Comparison of ENCODE assay signal across 21 cellular contexts in the genomic region with DNA sequence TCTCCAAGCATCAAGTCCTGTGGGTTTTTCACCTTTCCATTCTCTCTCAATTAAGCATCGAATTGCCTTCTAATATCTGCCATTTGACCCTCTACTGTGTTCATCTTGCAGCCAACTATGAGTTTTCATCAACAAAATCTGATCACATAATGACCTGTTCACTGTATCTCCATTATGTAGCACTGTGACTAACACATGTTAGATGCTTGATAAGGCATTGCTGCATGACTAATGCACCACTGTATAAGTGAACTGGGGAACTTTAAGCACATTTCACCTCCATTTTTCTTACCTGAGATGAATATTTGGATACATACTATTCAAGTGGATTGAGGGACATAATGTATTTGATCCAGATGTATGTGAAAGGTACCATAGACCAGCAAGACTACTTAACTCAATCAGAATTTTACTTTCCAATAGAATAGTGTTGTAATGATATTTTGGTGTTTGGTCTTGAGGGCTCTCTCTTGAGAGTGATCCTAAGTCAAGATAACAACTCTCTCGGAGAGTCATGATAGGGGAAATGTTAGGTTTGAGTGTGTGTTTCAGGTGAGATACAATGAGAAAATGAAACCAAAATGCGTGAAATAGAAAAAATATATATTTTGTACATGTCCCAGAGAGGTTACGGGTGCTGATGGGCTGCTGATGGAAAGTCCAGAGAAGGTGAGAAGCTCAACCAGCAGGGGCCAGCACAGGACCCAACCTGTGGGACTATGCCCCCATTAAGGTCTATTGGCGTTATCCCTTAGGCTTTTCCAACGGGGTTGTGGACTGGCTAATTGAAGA.
A peak's percentile ranks its signal among the peaks of the same experiment; 100 is the strongest.
DNase-seq lines count a peak whose midpoint lies in the region; FAIRE-seq and TF ChIP-seq lines count a peak whose summit lies in the region.
"Had no signal": no experiment of that assay in that cellular context is flagged by ENCODE, and none has a peak within 500 bp of the region (broad histone marks: within the 10 kb centered on the region; RNA-seq: fewer than 3 reads in every experiment).

No MANE protein-coding gene starts in this region.

- no peaks in the 10 kb centered on the region for H3K27me3 ChIP-seq in H7 (ENCODE audit: control insufficient read depth, insufficient read depth, low read length)
- no peaks in the 10 kb centered on the region for H3K27me3 ChIP-seq in WERI-Rb-1 (ENCODE audit: insufficient read depth, low read depth, severe bottlenecking)
- H3K27me3 ChIP-seq in keratinocyte (ENCODE audit: control insufficient read depth, extremely low read depth, insufficient read depth, low read length): no peaks in the 10 kb centered on the region
- H3K27me3 ChIP-seq in esophagus muscularis mucosa: no peaks in the 10 kb centered on the region
- H3K27me3 ChIP-seq: adrenal gland, esophagus squamous epithelium, tibial nerve had no signal

- intact Hi-C loops in esophagus muscularis mucosa (cut with DNase I): no loop called here

- H2AFZ ChIP-seq in keratinocyte (ENCODE audit: control insufficient read depth, low read length): no peak overlapping the region

- H3K4me1 ChIP-seq in keratinocyte (ENCODE audit: control insufficient read depth, extremely low read depth, insufficient read depth, low read length) (peaks cover 20% of the 10 kb centered on the region), esophagus muscularis mucosa (no peaks in the 10 kb centered on the region)
- H3K4me1 ChIP-seq: psoas muscle had no signal

- H3K36me3 ChIP-seq in H7 (replicated peaks; ENCODE audit: control insufficient read depth, insufficient read depth, low read length) (no peaks in the 10 kb centered on the region), WERI-Rb-1 (no peaks in the 10 kb centered on the region), keratinocyte (ENCODE audit: control insufficient read depth in 2 of 2, extremely low read depth in 1 of 2, insufficient read depth in 2 of 2, low read length in 2 of 2) (no peaks in the 10 kb centered on the region), esophagus muscularis mucosa (no peaks in the 10 kb centered on the region)
- H3K36me3 ChIP-seq: adrenal gland, esophagus squamous epithelium, tibial nerve had no signal

- peak; percentile 80 for FAIRE-seq in keratinocyte (lab: Jason Lieb, UNC)
- FAIRE-seq: GM19239 had no signal

- H3K9me1 ChIP-seq in keratinocyte (ENCODE audit: control insufficient read depth, extremely low read depth, insufficient read depth, low read length): no peaks in the 10 kb centered on the region

- no peak for TF ChIP-seq EP300 in esophagus muscularis mucosa (IDR thresholded peaks at IDR 0.05)

- peak; percentile 48 for TF ChIP-seq CTCF in WERI-Rb-1 (IDR thresholded peaks at IDR 0.05; ENCODE audit: low read depth, low read length)
- peak in 1 of 3 experiments; percentile 12 for TF ChIP-seq CTCF in keratinocyte (optimal IDR thresholded peaks at IDR 0.05 in 1 of 3, IDR thresholded peaks at IDR 0.05 in 1 of 3, conservative IDR thresholded peaks at IDR 0.05 in 1 of 3; ENCODE audit: extremely low read depth in 1 of 3, insufficient read depth in 2 of 3, low read length in 3 of 3)
- TF ChIP-seq CTCF in esophagus muscularis mucosa (IDR thresholded peaks at IDR 0.05): no peak

- no peak for TF ChIP-seq POLR2A in esophagus muscularis mucosa (IDR thresholded peaks at IDR 0.05; ENCODE audit: low read depth)

- H3K9me3 ChIP-seq in WERI-Rb-1 (ENCODE audit: severe bottlenecking) (no peaks in the 10 kb centered on the region), keratinocyte (ENCODE audit: control insufficient read depth, low read depth, low read length) (no peaks in the 10 kb centered on the region), esophagus muscularis mucosa (no peaks in the 10 kb centered on the region)
- H3K9me3 ChIP-seq: adrenal gland, esophagus squamous epithelium, psoas muscle, SK-N-SH, tibial nerve had no signal

- 83% methylated on average over 6 of the region's 6 CpGs for WGBS in esophagus muscularis mucosa

- H3K79me2 ChIP-seq in keratinocyte (ENCODE audit: control insufficient read depth, insufficient read depth, low read length): no peaks in the 10 kb centered on the region

- no peak overlapping the region for H3K4me3 ChIP-seq in H7 (ENCODE audit: insufficient read depth, low read depth, low read length)
- no peak overlapping the region for H3K4me3 ChIP-seq in WERI-Rb-1 (ENCODE audit: low read depth, low read length)
- no peak overlapping the region for H3K4me3 ChIP-seq in keratinocyte (ENCODE audit: control insufficient read depth in 2 of 3, extremely low read depth in 1 of 3, insufficient read depth in 2 of 3, low read depth in 1 of 3, low read length in 3 of 3)
- no peak overlapping the region for H3K4me3 ChIP-seq in esophagus muscularis mucosa
- H3K4me3 ChIP-seq: adrenal gland, esophagus squamous epithelium, psoas muscle, tibial nerve had no signal

- H3K27ac ChIP-seq in WERI-Rb-1: no peak overlapping the region
- H3K27ac ChIP-seq in keratinocyte (ENCODE audit: control insufficient read depth, insufficient read depth, low read length): peak overlapping the region; percentile 50
- H3K27ac ChIP-seq in esophagus muscularis mucosa (replicated peaks in 1 of 4): no peak overlapping the region
- H3K27ac ChIP-seq: psoas muscle had no signal

- peak; percentile 9 for DNase-seq in NCI-H146 (lab: John Stamatoyannopoulos, UW)
- DNase-seq in NCI-H146 treated with DMSO at 0.1 percent for 48 hours (lab: John Stamatoyannopoulos, UW; ENCODE audit: unreplicated experiment): no peak
- peak; percentile 5 for DNase-seq in H7
- peak; percentile 29 for DNase-seq in WERI-Rb-1
- DNase-seq in keratinocyte (ENCODE audit: low read depth, low spot score): no peak
- no peak for DNase-seq in stimulated activated CD4-positive, alpha-beta T cell treated with anti-CD3 and anti-CD28 coated beads, Interleukin-4, amount 100 ng/mL, for 4 hours
- DNase-seq in esophagus muscularis mucosa (ENCODE audit: extremely low spot score): no peak
- DNase-seq in HK-2 (ENCODE audit: unreplicated experiment): no peak
- DNase-seq: 8988T; activated CD8-positive, alpha-beta memory T cell treated with anti-CD3 and anti-CD28 coated beads, Interleukin-2, amount 50 U/mL, for 48 hours; CD8-positive, alpha-beta memory T cell; esophagus squamous epithelium; hippocampal formation; left ventricle myocardium superior; naive B cell; psoas muscle; SK-N-SH; stimulated activated CD4-positive, alpha-beta T cell treated with anti-CD3 and anti-CD28 coated beads, Interleukin-15, amount 100 ng/mL, for 24 hours had no signal

- H3K9ac ChIP-seq in keratinocyte (ENCODE audit: control insufficient read depth, extremely low read depth, insufficient read depth, low read length): no peak overlapping the region
- H3K9ac ChIP-seq: SK-N-SH had no signal

- dilution Hi-C loops in keratinocyte (cut with MboI; ENCODE audit: extremely low pct_ligation_motif_present, low sequenced_read_pairs): no loop called here

- peak overlapping the region; percentile 6 for H3K4me2 ChIP-seq in keratinocyte (ENCODE audit: control insufficient read depth, extremely low read depth, insufficient read depth, low read depth, low read length)
- H3K4me2 ChIP-seq: SK-N-SH had no signal

- H4K20me1 ChIP-seq in keratinocyte (ENCODE audit: control insufficient read depth, extremely low read depth, insufficient read depth, low read length): no peaks in the 10 kb centered on the region

Comparison
In these comparisons a context has a peak if more than half of its experiments do, and no peak if none do; other contexts are left out.
1. DNase-seq: peak in NCI-H146 (single experiment), H7 (single experiment) and WERI-Rb-1 (single experiment); none in NCI-H146 treated with DMSO at 0.1 percent for 48 hours (single experiment), keratinocyte (single experiment), stimulated activated CD4-positive, alpha-beta T cell treated with anti-CD3 and anti-CD28 coated beads, Interleukin-4, amount 100 ng/mL, for 4 hours (0 of 2), esophagus muscularis mucosa (single experiment) and HK-2 (single experiment).